Comparison of ENCODE assay signal across 9 cellular contexts in the genomic region with DNA sequence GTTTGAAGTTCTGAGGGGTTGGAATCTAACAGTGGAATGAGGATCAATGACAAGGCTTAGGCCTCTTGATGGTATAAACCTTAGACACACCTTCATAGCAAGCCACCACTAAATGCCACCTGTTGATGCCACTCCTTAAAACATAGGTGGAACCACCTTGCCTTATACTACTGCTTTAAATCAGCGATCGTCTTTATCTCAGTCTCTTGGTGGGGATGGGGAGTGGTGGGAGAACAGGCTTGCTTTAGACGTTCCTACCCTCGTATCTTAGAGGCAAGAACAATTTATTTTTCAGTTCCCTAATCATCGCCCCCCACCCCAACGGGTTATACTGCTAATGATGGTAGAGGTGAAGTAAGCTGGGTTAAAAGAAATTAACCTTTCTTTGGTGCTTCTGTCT. TPM values are rescaled to one million over a fixed set of nuclear protein-coding genes. Genes with fewer than 3 reads are reported as not detected.
A peak's percentile ranks its signal among the peaks of the same experiment; 100 is the strongest.
DNase-seq lines count a peak whose midpoint lies in the region; ATAC-seq and TF ChIP-seq lines count a peak whose summit lies in the region.
"Had no signal": no experiment of that assay in that cellular context is flagged by ENCODE, and none has a peak within 500 bp of the region (broad histone marks: within the 10 kb centered on the region; RNA-seq: fewer than 3 reads in every experiment).

No MANE protein-coding gene starts in this region.

- H3K27ac ChIP-seq in sigmoid colon = peak overlapping the region in 3 of 4 donors; percentile 93 to 98 (median 95)

- TF ChIP-seq EP300 in sigmoid colon (IDR thresholded peaks at IDR 0.05) = no peak

- H3K36me3 ChIP-seq in sigmoid colon = no peaks in the 10 kb centered on the region

- peaks cover 0 to 51% (median 32%) of the 10 kb centered on the region in 4 donors for H3K4me1 ChIP-seq in sigmoid colon

- ATAC-seq in esophagus mucosa = no peak

- H3K4me3 ChIP-seq in GM12865 (ENCODE audit: low read depth, low read length) (peak overlapping the region; percentile 92), fibroblast of the aortic adventitia (ENCODE audit: low read depth, low read length) (peak overlapping the region; percentile 100), sigmoid colon (peak overlapping the region; percentile 80 to 91 (median 87))

- TF ChIP-seq POLR2A in sigmoid colon (IDR thresholded peaks at IDR 0.05) = no peak

- no peak for TF ChIP-seq CTCF in GM12865 (IDR thresholded peaks at IDR 0.05; ENCODE audit: insufficient read depth, low read depth, low read length, missing control alignments)
- TF ChIP-seq CTCF in fibroblast of the aortic adventitia (IDR thresholded peaks at IDR 0.05; ENCODE audit: insufficient read depth, low read length) = no peak
- TF ChIP-seq CTCF in sigmoid colon (IDR thresholded peaks at IDR 0.05) = no peak

- DNase-seq in GM12865 (ENCODE audit: low read depth) = no peak
- peak; percentile 10 for DNase-seq in RPMI8226
- no peak for DNase-seq in fibroblast of the aortic adventitia (ENCODE audit: low read depth)
- no peak for DNase-seq in sigmoid colon
- no peak for DNase-seq in hippocampal formation (lab: John Stamatoyannopoulos, UW)
- DNase-seq in stimulated activated naive CD4-positive, alpha-beta T cell treated with Interleukin-2 at 50 U/mL for 16 hours (lab: John Stamatoyannopoulos, UW) = no peak
- no peak for DNase-seq in NCI-H1092 treated with DMSO at 0.1 percent for 48 hours (lab: John Stamatoyannopoulos, UW)
- DNase-seq: stimulated activated CD4-positive, alpha-beta T cell treated with anti-CD3 and anti-CD28 coated beads, Interleukin-2, amount 100 ng/mL, for 24 hours had no signal

- WGBS in sigmoid colon, 2 donors = 21 to 45% methylated on average over 6 of the region's 6 CpGs

- intact Hi-C loops in sigmoid colon (cut with DNase I) = loop anchor here (2.0 to 10.0 kb wide), 3 partner anchors 100 to 420 kb away; partner anchors contain the start of genes NAA15 and NDUFC1

- H3K9me3 ChIP-seq in sigmoid colon = no peaks in the 10 kb centered on the region

- no peaks in the 10 kb centered on the region for H3K27me3 ChIP-seq in sigmoid colon

RNA-seq across cellular contexts. Expression of gene RAB33B, which starts 1.3 kb away (rescaled TPM):
- total RNA-seq in fibroblast of the aortic adventitia (ENCODE audit: low replicate concordance) (12.2 and 16.1 TPM in 2 replicates), sigmoid colon (10 to 100 TPM; 13.6 to 15.6 (median 14.6) TPM), esophagus mucosa (4.0 TPM)
- polyA plus RNA-seq in sigmoid colon = 1 to 10 TPM; 3.4 to 4.2 (median 3.6) TPM
